Comparison of ENCODE assay signal across 12 cellular contexts in genomic region chr14:104792101-104792884, GRCh38. TPM values are rescaled to one million over a fixed set of nuclear protein-coding genes. Genes with fewer than 3 reads are reported as not detected.
DNase-seq lines count a peak whose midpoint lies in the region; ATAC-seq and TF ChIP-seq lines count a peak whose summit lies in the region.
"Had no signal": no experiment of that assay in that cellular context is flagged by ENCODE, and none has a peak within 500 bp of the region (broad histone marks: within the 10 kb centered on the region; RNA-seq: fewer than 3 reads in every experiment).

No MANE protein-coding gene starts in this region.

- H3K79me2 ChIP-seq in Karpas-422 (ENCODE audit: low read length), result peaks cover 67% of the 10 kb centered on the region

- no peak for ATAC-seq in activated T-helper 17 cell treated with anti-CD3 and anti-CD28 coated beads, Interleukin-2, amount 50 U/mL, for 72 hours (replicated peaks)
- ATAC-seq: GM12878 had no signal

- H3K36me3 Mint-ChIP-seq in activated T-helper 17 cell treated with anti-CD3 and anti-CD28 coated beads, Interleukin-2, amount 50 U/mL, for 72 hours (ENCODE audit: low read depth), result peaks cover 19% of the 10 kb centered on the region

- intact Hi-C loops in left ventricle myocardium inferior (cut with micrococcal nuclease), result no loop called here

- H3K4me1 Mint-ChIP-seq in activated T-helper 17 cell treated with anti-CD3 and anti-CD28 coated beads, Interleukin-2, amount 50 U/mL, for 72 hours, result peaks cover 14% of the 10 kb centered on the region

- H3K27ac ChIP-seq in left ventricle myocardium inferior (replicated peaks) (peak overlapping the region; percentile 73), skeletal muscle tissue (ENCODE audit: low read depth, low read length) (no peak overlapping the region), Peyer's patch (no peak overlapping the region), Karpas-422 (ENCODE audit: low read length) (no peak overlapping the region)

- no peaks in the 10 kb centered on the region for H3K27me3 ChIP-seq in left ventricle myocardium inferior (ENCODE audit: low read depth)
- no peaks in the 10 kb centered on the region for H3K27me3 ChIP-seq in skeletal muscle tissue (ENCODE audit: control insufficient read depth in 3 of 3, insufficient read depth in 3 of 3, low read length in 3 of 3)
- no peaks in the 10 kb centered on the region for H3K27me3 ChIP-seq in Peyer's patch
- no peaks in the 10 kb centered on the region for H3K27me3 ChIP-seq in Karpas-422 (ENCODE audit: low read length)

- peaks cover 42% of the 10 kb centered on the region for H3K36me3 ChIP-seq in left ventricle myocardium inferior
- peaks cover 16 to 23% (median 17%) of the 10 kb centered on the region in 3 donors for H3K36me3 ChIP-seq in skeletal muscle tissue (ENCODE audit: control insufficient read depth in 3 of 3, insufficient read depth in 3 of 3, low read length in 3 of 3)
- H3K36me3 ChIP-seq in Peyer's patch, result peaks cover 0 to 47% (median 0%) of the 10 kb centered on the region in 3 donors
- no peaks in the 10 kb centered on the region for H3K36me3 ChIP-seq in Karpas-422 (ENCODE audit: insufficient read depth, low read length)

- peak overlapping the region; percentile 92 for H3K4me3 Mint-ChIP-seq in activated T-helper 17 cell treated with anti-CD3 and anti-CD28 coated beads, Interleukin-2, amount 50 U/mL, for 72 hours

- H3K9me3 Mint-ChIP-seq in activated T-helper 17 cell treated with anti-CD3 and anti-CD28 coated beads, Interleukin-2, amount 50 U/mL, for 72 hours, result no peaks in the 10 kb centered on the region

- TF ChIP-seq CTCF in left ventricle myocardium inferior (IDR thresholded peaks at IDR 0.05; ENCODE audit: borderline replicate concordance), result no peak
- TF ChIP-seq CTCF in Peyer's patch (IDR thresholded peaks at IDR 0.05), result no peak

- peak; percentile 47 for DNase-seq in DMS 273 (lab: John Stamatoyannopoulos, UW; ENCODE audit: unreplicated experiment)
- no peak for DNase-seq in DMS 273 treated with DMSO at 0.1 percent for 48 hours (lab: John Stamatoyannopoulos, UW)
- DNase-seq in left ventricle myocardium inferior, result peak; percentile 76
- no peak for DNase-seq in Peyer's patch
- DNase-seq in Karpas-422, result no peak
- DNase-seq in glomerular visceral epithelial cell (ENCODE audit: extremely low spot score), result no peak
- DNase-seq: effector CD8-positive, alpha-beta T cell; NCI-H146; retina had no signal

- no peaks in the 10 kb centered on the region for H3K9me2 ChIP-seq in Karpas-422 (replicated peaks; ENCODE audit: insufficient read depth, low read length)

- peaks cover 89% of the 10 kb centered on the region for H3K4me1 ChIP-seq in left ventricle myocardium inferior
- peaks cover 37 to 56% (median 52%) of the 10 kb centered on the region in 3 donors for H3K4me1 ChIP-seq in skeletal muscle tissue (ENCODE audit: control insufficient read depth in 3 of 3, insufficient read depth in 3 of 3, low read length in 3 of 3)
- H3K4me1 ChIP-seq in Peyer's patch, result peaks cover 0 to 62% (median 18%) of the 10 kb centered on the region in 4 donors
- peaks cover 30% of the 10 kb centered on the region for H3K4me1 ChIP-seq in Karpas-422 (ENCODE audit: low read length)

- peak overlapping the region; percentile 74 for H3K27ac Mint-ChIP-seq in activated T-helper 17 cell treated with anti-CD3 and anti-CD28 coated beads, Interleukin-2, amount 50 U/mL, for 72 hours

- H3K4me3 ChIP-seq in left ventricle myocardium inferior (no peak overlapping the region), skeletal muscle tissue (ENCODE audit: low read length in 3 of 3) (peak overlapping the region in 1 of 3 donors; percentile 41), Peyer's patch (no peak overlapping the region), Karpas-422 (ENCODE audit: low read length) (no peak overlapping the region)

- H3K4me2 ChIP-seq in Karpas-422 (ENCODE audit: low read depth, low read length, poor library complexity, severe bottlenecking), result no peak overlapping the region

- H3K9me3 ChIP-seq in left ventricle myocardium inferior (replicated peaks) (no peaks in the 10 kb centered on the region), skeletal muscle tissue (ENCODE audit: control insufficient read depth in 3 of 3, low read length in 3 of 3) (no peaks in the 10 kb centered on the region), Peyer's patch (no peaks in the 10 kb centered on the region), Karpas-422 (ENCODE audit: low read length) (no peaks in the 10 kb centered on the region)

- H4K20me1 ChIP-seq in Karpas-422 (ENCODE audit: insufficient read depth, low read depth, low read length), result peaks cover 66% of the 10 kb centered on the region

- TF ChIP-seq POLR2A in Peyer's patch (IDR thresholded peaks at IDR 0.05), result no peak

- H3K27me3 Mint-ChIP-seq in activated T-helper 17 cell treated with anti-CD3 and anti-CD28 coated beads, Interleukin-2, amount 50 U/mL, for 72 hours, result no peaks in the 10 kb centered on the region

- H2AFZ ChIP-seq in Karpas-422 (ENCODE audit: low read length), result no peak overlapping the region

- peak overlapping the region; percentile 14 to 88 (median 57) for H3K9ac ChIP-seq in skeletal muscle tissue (ENCODE audit: low read depth in 1 of 3, low read length in 3 of 3)
- H3K9ac ChIP-seq in Karpas-422 (ENCODE audit: low read length), result no peak overlapping the region

RNA-seq across cellular contexts. Expression of gene AKT1, which starts 3.3 kb away (rescaled TPM):
- 100 to 1,000 TPM in 1 of 2 donors, 10 to 100 TPM in 1; 81.3 to 160 TPM for total RNA-seq in activated T-helper 17 cell treated with anti-CD3 and anti-CD28 coated beads, Interleukin-2, amount 50 U/mL, for 72 hours
- total RNA-seq in left ventricle myocardium inferior (144 TPM), skeletal muscle tissue (151 TPM), Peyer's patch (100 to 1,000 TPM in 2 of 4 donors, 10 to 100 TPM in 2; 85.6 to 259 (median 111) TPM)
- 70.4 and 127 TPM in 2 replicates for total RNA-seq in Karpas-422 (2014; rRNA removed; shearing (Covaris generic); ENCODE audit: low replicate concordance)

RNA-seq across cellular contexts. Expression of gene ZBTB42, which starts 8.6 kb away (rescaled TPM):
- 1 to 10 TPM; 3.0 to 3.2 TPM for total RNA-seq in activated T-helper 17 cell treated with anti-CD3 and anti-CD28 coated beads, Interleukin-2, amount 50 U/mL, for 72 hours
- total RNA-seq in left ventricle myocardium inferior (5.7 TPM), skeletal muscle tissue (3.7 TPM), Peyer's patch (10 to 100 TPM in 2 of 4 donors, 1 to 10 TPM in 2; 2.5 to 14.7 (median 10.9) TPM)
- total RNA-seq in Karpas-422 (2014; rRNA removed; shearing (Covaris generic); ENCODE audit: low replicate concordance), result 0.45 and 2.6 TPM in 2 replicates

RNA-seq across cellular contexts. Expression of gene SIVA1, which starts 39.3 kb away (rescaled TPM):
- total RNA-seq in activated T-helper 17 cell treated with anti-CD3 and anti-CD28 coated beads, Interleukin-2, amount 50 U/mL, for 72 hours, result 100 to 1,000 TPM in 1 of 2 donors, 10 to 100 TPM in 1; 65.2 to 121 TPM
- 55.6 TPM for total RNA-seq in left ventricle myocardium inferior
- total RNA-seq in skeletal muscle tissue, result 51.7 TPM
- 100 to 1,000 TPM in 3 of 4 donors, 10 to 100 TPM in 1; 64.6 to 144 (median 115) TPM for total RNA-seq in Peyer's patch
- total RNA-seq in Karpas-422 (2014; rRNA removed; shearing (Covaris generic); ENCODE audit: low replicate concordance), result 68.1 and 212 TPM in 2 replicates

Comparison
In these comparisons a context has a peak if more than half of its experiments do, and no peak if none do; other contexts are left out.
1. DNase-seq: peak in DMS 273 (single experiment) and left ventricle myocardium inferior (single experiment); none in DMS 273 treated with DMSO at 0.1 percent for 48 hours (single experiment), Peyer's patch (0 of 3), Karpas-422 (single experiment) and glomerular visceral epithelial cell (single experiment).